In genomic region chr11:128608732-128609131, GRCh38 we compare ENCODE assay signal across 22 cellular contexts. TPM values are rescaled to one million over a fixed set of nuclear protein-coding genes. Genes with fewer than 3 reads are reported as not detected.
DNase-seq lines count a peak whose midpoint lies in the region; ATAC-seq lines count a peak whose summit lies in the region.
"Had no signal": no experiment of that assay in that cellular context is flagged by ENCODE, and none has a peak within 500 bp of the region (broad histone marks: within the 10 kb centered on the region; RNA-seq: fewer than 3 reads in every experiment).

No MANE protein-coding gene starts in this region.

- peak overlapping the region; percentile 96 for H3K27ac ChIP-seq in KOPT-K1 (ENCODE audit: low read depth, low read length, poor library complexity, severe bottlenecking)
- no peak overlapping the region for H3K27ac ChIP-seq in GM23248
- H3K27ac ChIP-seq: coronary artery, PC-9, psoas muscle had no signal

- ATAC-seq in stimulated activated naive B cell treated with anti-CD40 and anti-IgM and Interleukin-4, amounts not matched to agents 10 μg/mL and 1 μg/mL and 100 μg/mL, for 72 hours (replicated peaks) = no peak
- ATAC-seq in HG02840 (IDR thresholded peaks at IDR 0.05; ENCODE audit: low FRiP score, unreplicated experiment) = no peak
- ATAC-seq: K562, mucosa of descending colon, psoas muscle had no signal

- H3K9me2 ChIP-seq in GM23248 (ENCODE audit: insufficient read depth) = no peaks in the 10 kb centered on the region

- H3K4me2 ChIP-seq in GM23248 (ENCODE audit: unreplicated experiment) = no peak overlapping the region
- H3K4me2 ChIP-seq: PC-9 had no signal

- H4K20me1 ChIP-seq in GM23248 (ENCODE audit: insufficient read depth) = no peaks in the 10 kb centered on the region

- H3K4me1 ChIP-seq in GM23248 (ENCODE audit: insufficient read depth) = no peaks in the 10 kb centered on the region

- H3K9me3 ChIP-seq in KOPT-K1 (ENCODE audit: insufficient read depth, low read length, poor library complexity, severe bottlenecking) (no peaks in the 10 kb centered on the region), GM23248 (ENCODE audit: low read depth) (no peaks in the 10 kb centered on the region)
- H3K9me3 ChIP-seq: mucosa of descending colon, psoas muscle, stomach had no signal

- no peaks in the 10 kb centered on the region for H3K9me3 Mint-ChIP-seq in activated naive CD4-positive, alpha-beta T cell treated with anti-CD3 and anti-CD28 coated beads, Interleukin-2, amount 10 ng/mL, durations not matched to agents 7 days and 5 days
- no peaks in the 10 kb centered on the region for H3K9me3 Mint-ChIP-seq in activated naive CD8-positive, alpha-beta T cell (ENCODE audit: low read depth)
- no peaks in the 10 kb centered on the region for H3K9me3 Mint-ChIP-seq in stimulated activated naive B cell treated with anti-CD40 and anti-IgM and Interleukin-4, amounts not matched to agents 10 μg/mL and 1 μg/mL and 100 μg/mL, for 72 hours

- H3K79me2 ChIP-seq in GM23248 (ENCODE audit: insufficient read depth) = no peaks in the 10 kb centered on the region

- H3K36me3 Mint-ChIP-seq in activated naive CD4-positive, alpha-beta T cell treated with anti-CD3 and anti-CD28 coated beads, Interleukin-2, amount 10 ng/mL, durations not matched to agents 7 days and 5 days = no peaks in the 10 kb centered on the region
- H3K36me3 Mint-ChIP-seq in activated naive CD8-positive, alpha-beta T cell = no peaks in the 10 kb centered on the region
- no peaks in the 10 kb centered on the region for H3K36me3 Mint-ChIP-seq in stimulated activated naive B cell treated with anti-CD40 and anti-IgM and Interleukin-4, amounts not matched to agents 10 μg/mL and 1 μg/mL and 100 μg/mL, for 72 hours

- no peaks in the 10 kb centered on the region for H3K27me3 ChIP-seq in GM23248 (replicated peaks; ENCODE audit: insufficient read depth)
- H3K27me3 ChIP-seq: stomach had no signal

- WGBS in GM23248 (ENCODE audit: low coverage in 1 of 2, low lambda C conversion rate in 2 of 2, missing lambda C conversion rate in 2 of 2), 2 experiments = 89 to 92% methylated on average over 6 of the region's 6 CpGs

- in situ Hi-C loops in GM23248 (cut with MboI) = no loop called here

- no peak overlapping the region for H3K4me3 Mint-ChIP-seq in activated naive CD4-positive, alpha-beta T cell treated with anti-CD3 and anti-CD28 coated beads, Interleukin-2, amount 10 ng/mL, durations not matched to agents 7 days and 5 days
- H3K4me3 Mint-ChIP-seq in activated naive CD8-positive, alpha-beta T cell = peak overlapping the region; percentile 56
- H3K4me3 Mint-ChIP-seq in stimulated activated naive B cell treated with anti-CD40 and anti-IgM and Interleukin-4, amounts not matched to agents 10 μg/mL and 1 μg/mL and 100 μg/mL, for 72 hours = peak overlapping the region; percentile 10 to 46

- H2AFZ ChIP-seq in GM23248 = no peak overlapping the region
- H2AFZ ChIP-seq: PC-9 had no signal

- H3K36me3 ChIP-seq in KOPT-K1 (ENCODE audit: insufficient read depth, low read length) = no peaks in the 10 kb centered on the region
- no peaks in the 10 kb centered on the region for H3K36me3 ChIP-seq in GM23248 (ENCODE audit: low read depth)
- H3K36me3 ChIP-seq: stomach had no signal

- no peaks in the 10 kb centered on the region for H3F3A ChIP-seq in GM23248 (ENCODE audit: insufficient read depth)

- H3K4me1 Mint-ChIP-seq in activated naive CD4-positive, alpha-beta T cell treated with anti-CD3 and anti-CD28 coated beads, Interleukin-2, amount 10 ng/mL, durations not matched to agents 7 days and 5 days = peaks cover 43% of the 10 kb centered on the region
- H3K4me1 Mint-ChIP-seq in activated naive CD8-positive, alpha-beta T cell (ENCODE audit: low read depth) = peaks cover 71% of the 10 kb centered on the region
- peaks cover 62 to 82% of the 10 kb centered on the region in 2 donors for H3K4me1 Mint-ChIP-seq in stimulated activated naive B cell treated with anti-CD40 and anti-IgM and Interleukin-4, amounts not matched to agents 10 μg/mL and 1 μg/mL and 100 μg/mL, for 72 hours

- H3K27me3 Mint-ChIP-seq in activated naive CD4-positive, alpha-beta T cell treated with anti-CD3 and anti-CD28 coated beads, Interleukin-2, amount 10 ng/mL, durations not matched to agents 7 days and 5 days = no peaks in the 10 kb centered on the region
- H3K27me3 Mint-ChIP-seq in activated naive CD8-positive, alpha-beta T cell = no peaks in the 10 kb centered on the region
- H3K27me3 Mint-ChIP-seq in stimulated activated naive B cell treated with anti-CD40 and anti-IgM and Interleukin-4, amounts not matched to agents 10 μg/mL and 1 μg/mL and 100 μg/mL, for 72 hours = no peaks in the 10 kb centered on the region

- H3K9ac ChIP-seq in GM23248 = no peak overlapping the region

- no peak overlapping the region for H3K4me3 ChIP-seq in GM23248
- H3K4me3 ChIP-seq: coronary artery, K562, mucosa of descending colon, PC-9, psoas muscle, stomach had no signal

- DNase-seq in activated naive CD4-positive, alpha-beta T cell treated with anti-CD3 and anti-CD28 coated beads, Interleukin-2, amount 10 ng/mL, durations not matched to agents 7 days and 5 days = peak; percentile 27
- no peak for DNase-seq in activated naive CD4-positive, alpha-beta T cell treated with Interleukin-2 at 50 U/mL for 16 hours
- no peak for DNase-seq in stimulated activated naive B cell treated with anti-CD40 and anti-IgM and Interleukin-4, amounts not matched to agents 10 μg/mL and 1 μg/mL and 100 μg/mL, for 72 hours
- DNase-seq in GM23248 (no peak), NOMO-1 (lab: John Stamatoyannopoulos, UW; ENCODE audit: unreplicated experiment in 2 of 2) (no peak)
- DNase-seq: COR-L47; mucosa of descending colon; NCI-H187; NCI-H226; NCI-H82; PC-9; psoas muscle; SIG-M5; stimulated activated CD4-positive, alpha-beta T cell treated with anti-CD3 and anti-CD28 coated beads, Interleukin-1b, Interleukin-23, amount 100 ng/mL, for 48 hours; stomach; T-helper 2 cell; trophoblast cell had no signal

- CTCF ChIA-PET in activated naive CD4-positive, alpha-beta T cell treated with anti-CD3 and anti-CD28 coated beads, Interleukin-2, amount 10 ng/mL, durations not matched to agents 7 days and 5 days (lab: Charles Lee) = interaction anchor here (0.8 to 1.9 kb wide), 3 partner anchors 24 to 222 kb away, joined by 3 to 4 read pairs (median 3); no protein-coding TSS in a partner anchor

- peak overlapping the region; percentile 13 for H3K27ac Mint-ChIP-seq in activated naive CD4-positive, alpha-beta T cell treated with anti-CD3 and anti-CD28 coated beads, Interleukin-2, amount 10 ng/mL, durations not matched to agents 7 days and 5 days
- H3K27ac Mint-ChIP-seq in activated naive CD8-positive, alpha-beta T cell = peak overlapping the region; percentile 92
- peak overlapping the region; percentile 92 for H3K27ac Mint-ChIP-seq in stimulated activated naive B cell treated with anti-CD40 and anti-IgM and Interleukin-4, amounts not matched to agents 10 μg/mL and 1 μg/mL and 100 μg/mL, for 72 hours

RNA-seq across cellular contexts. Expression of gene ETS1, which starts 21.4 kb away (rescaled TPM):
- total RNA-seq in GM23248 (2014; rRNA removed; shearing (Covaris generic)) = 58.6 and 61.0 TPM in 2 replicates
- 18.4 and 19.9 TPM in 2 replicates for polyA plus RNA-seq in GM23248 (2016; fragmentation: Nextera tagmentation; extraction: Ambion mirVana)

Comparison
In these comparisons a context has a peak if more than half of its experiments do, and no peak if none do; other contexts are left out.
1. H3K27ac Mint-ChIP-seq: peak in every context shown above with its lines; median percentile 92 in activated naive CD8-positive, alpha-beta T cell; 92 in stimulated activated naive B cell treated with anti-CD40 and anti-IgM and Interleukin-4, amounts not matched to agents 10 μg/mL and 1 μg/mL and 100 μg/mL, for 72 hours; 13 in activated naive CD4-positive, alpha-beta T cell treated with anti-CD3 and anti-CD28 coated beads, Interleukin-2, amount 10 ng/mL, durations not matched to agents 7 days and 5 days.